8 cellular contexts compared by ENCODE assay signal in the genomic region with DNA sequence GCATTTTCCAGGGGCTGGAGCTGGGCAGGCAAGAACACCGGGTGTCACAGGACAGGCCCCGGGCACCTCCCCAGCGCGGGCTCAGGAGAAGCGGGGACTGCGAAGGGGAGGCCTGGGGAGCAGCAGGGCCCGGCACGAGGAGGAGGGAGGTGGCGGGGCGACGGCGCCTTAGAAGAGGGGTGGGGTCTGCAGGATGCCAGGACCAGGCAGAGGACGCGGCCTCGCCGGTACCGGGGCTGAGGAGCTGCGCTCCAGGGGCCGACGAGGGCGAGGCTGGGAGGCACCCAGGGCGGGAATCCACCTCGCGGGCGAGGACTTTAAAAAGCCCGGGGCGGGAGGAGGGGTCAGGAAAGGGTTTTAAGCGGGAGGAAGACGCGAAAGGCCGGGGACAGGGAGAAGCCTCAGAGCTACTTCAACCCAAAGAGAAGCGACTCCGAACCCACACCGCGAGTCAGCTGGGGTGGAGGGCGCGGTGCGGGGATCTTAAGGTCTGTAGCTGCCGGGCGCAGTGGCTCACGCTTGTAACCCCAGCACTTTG. TPM values are rescaled to one million over a fixed set of nuclear protein-coding genes. Genes with fewer than 3 reads are reported as not detected.
DNase-seq lines count a peak whose midpoint lies in the region; ATAC-seq and TF ChIP-seq lines count a peak whose summit lies in the region.

No MANE protein-coding gene starts in this region.

- H3K4me3 ChIP-seq in RWPE2 (ENCODE audit: severe bottlenecking) (peak overlapping the region; percentile 63), astrocyte of the spinal cord (ENCODE audit: low read depth, low read length) (peak overlapping the region; percentile 65), iPS-18c (ENCODE audit: insufficient read depth, low read depth, low read length) (peak overlapping the region; percentile 68), gastrocnemius medialis (peak overlapping the region; percentile 61 to 82 (median 70))

- DNase-seq in GM03348 (ENCODE audit: low spot score) (peak; percentile 50), RWPE2 (ENCODE audit: low spot score) (no peak), astrocyte of the spinal cord (ENCODE audit: low read depth, low spot score) (peak; percentile 36), gastrocnemius medialis (peak in 1 of 2 donors; percentile 12)

- no peak for TF ChIP-seq CTCF in RWPE2 (IDR thresholded peaks at IDR 0.05; ENCODE audit: poor library complexity, severe bottlenecking)
- TF ChIP-seq CTCF in astrocyte of the spinal cord (IDR thresholded peaks at IDR 0.05; ENCODE audit: low read depth, low read length) = no peak
- TF ChIP-seq CTCF in gastrocnemius medialis (IDR thresholded peaks at IDR 0.05 in 4 of 5, conservative IDR thresholded peaks at IDR 0.05 in 1 of 5) = no peak

- H3K4me1 ChIP-seq in RWPE2 (ENCODE audit: insufficient read depth, poor library complexity, severe bottlenecking) (no peaks in the 10 kb centered on the region), gastrocnemius medialis (peaks cover 0 to 17% of the 10 kb centered on the region in 2 donors)

- H3K36me3 ChIP-seq in RWPE2 (ENCODE audit: low read depth) (peaks cover 6% of the 10 kb centered on the region; the same call in 1 of the 2 replicates), gastrocnemius medialis (peaks cover 0 to 8% of the 10 kb centered on the region in 2 donors)

- ATAC-seq in RWPE2 (ENCODE audit: low read depth) = peak; percentile 58
- peak; percentile 26 to 40 for ATAC-seq in gastrocnemius medialis
- no peak for ATAC-seq in HG03442 (IDR thresholded peaks at IDR 0.05; ENCODE audit: unreplicated experiment)
- ATAC-seq in HG02938 (IDR thresholded peaks at IDR 0.05; ENCODE audit: unreplicated experiment) = no peak
- no peak for ATAC-seq in GM18511 (IDR thresholded peaks at IDR 0.05; ENCODE audit: unreplicated experiment)

- in situ Hi-C loops in astrocyte of the spinal cord (cut with HindIII; ENCODE audit: low sequenced_read_pairs) (no loop called here), gastrocnemius medialis (cut with MboI; ENCODE audit: low sequenced_read_pairs in 4 of 4) (no loop called here)

- H3K9me3 ChIP-seq in RWPE2 (ENCODE audit: severe bottlenecking) (peaks cover 4% of the 10 kb centered on the region), iPS-18c (ENCODE audit: control insufficient read depth, insufficient read depth, low read length) (peaks cover 4% of the 10 kb centered on the region), gastrocnemius medialis (no peaks in the 10 kb centered on the region)

- H3K27ac ChIP-seq in RWPE2 (ENCODE audit: poor library complexity, severe bottlenecking) (peak overlapping the region; percentile 15), gastrocnemius medialis (peak overlapping the region; percentile 60 to 79 (median 77))

- intact Hi-C loops in gastrocnemius medialis (cut with DNase I; ENCODE audit: low total_unique reads) = loop anchor here (2.0 to 5.0 kb wide), 2 partner anchors 25 to 39 kb away; a partner anchor contains a TSS

- no peak for TF ChIP-seq POLR2A in gastrocnemius medialis (IDR thresholded peaks at IDR 0.05)

- H3K27me3 ChIP-seq in RWPE2 (ENCODE audit: insufficient read depth, poor library complexity, severe bottlenecking) (no peaks in the 10 kb centered on the region), gastrocnemius medialis (no peaks in the 10 kb centered on the region)

RNA-seq across cellular contexts. Expression of a gene that starts 0.7 kb away (rescaled TPM):
- 1 to 10 TPM; 3.0 to 5.1 (median 4.5) TPM for total RNA-seq in gastrocnemius medialis

RNA-seq across cellular contexts. Expression of a gene that starts 25.5 kb away (rescaled TPM):
- total RNA-seq in gastrocnemius medialis = 1 to 10 TPM; 1.6 to 4.0 (median 3.7) TPM

RNA-seq across cellular contexts. Expression of a gene that starts 35.0 kb away (rescaled TPM):
- under 1 TPM in 2 of 4 donors, not detected in 2; 0.13 to 0.27 TPM for total RNA-seq in gastrocnemius medialis

RNA-seq across cellular contexts. Expression of a gene that starts 55.0 kb away (rescaled TPM):
- total RNA-seq in gastrocnemius medialis = 10 to 100 TPM in 3 of 4 donors, 1 to 10 TPM in 1; 8.3 to 20.7 (median 11.9) TPM

Comparison
In these comparisons a context has a peak if more than half of its experiments do, and no peak if none do; other contexts are left out.
1. ATAC-seq: peak in RWPE2 (single experiment) and gastrocnemius medialis (2 of 2); none in HG03442 (single experiment), HG02938 (single experiment) and GM18511 (single experiment).
2. Peak in every context shown above with its lines, with median percentiles within 50 percentile points of each other: H3K4me3 ChIP-seq.